In the genomic region with DNA sequence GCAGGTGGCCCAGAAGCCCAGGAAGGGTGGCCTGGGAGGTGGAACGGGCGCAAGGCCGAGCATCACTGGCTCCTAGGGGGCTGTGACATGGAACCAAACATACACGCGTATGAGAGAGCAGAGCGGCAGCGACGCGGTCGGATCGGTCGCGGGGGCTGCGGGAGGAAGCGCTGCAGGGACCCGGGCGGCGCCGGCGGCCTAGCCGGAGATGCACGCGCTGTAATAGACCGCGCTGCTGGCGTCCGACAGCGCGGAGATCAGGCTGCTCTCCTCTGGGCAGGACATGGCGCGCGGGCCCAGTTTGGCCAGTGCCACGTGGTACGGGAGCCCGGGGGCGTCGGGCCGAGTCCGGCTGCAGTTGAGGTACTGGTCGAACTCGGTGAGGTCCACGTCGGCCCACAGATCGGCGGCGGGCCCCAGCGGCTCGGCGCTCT, we compare ENCODE assay signal across 1 cellular context.
TF ChIP-seq lines count a peak whose summit lies in the region.

No MANE protein-coding gene starts in this region.

TF ChIP-seq in H1, 55 proteins besides CTCF, POLR2A, EP300 and RAD21:
- TF ChIP-seq PHF8 (conservative IDR thresholded peaks at IDR 0.05; ENCODE audit: low read depth, low read length) = no peak
- TF ChIP-seq, protein P1, sequence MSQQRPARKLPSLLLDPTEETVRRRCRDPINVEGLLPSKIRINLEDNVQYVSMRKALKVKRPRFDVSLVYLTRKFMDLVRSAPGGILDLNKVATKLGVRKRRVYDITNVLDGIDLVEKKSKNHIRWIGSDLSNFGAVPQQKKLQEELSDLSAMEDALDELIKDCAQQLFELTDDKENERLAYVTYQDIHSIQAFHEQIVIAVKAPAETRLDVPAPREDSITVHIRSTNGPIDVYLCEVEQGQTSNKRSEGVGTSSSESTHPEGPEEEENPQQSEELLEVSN (IDR thresholded peaks at IDR 0.05) = peak; percentile 82
- TF ChIP-seq CREB1 (IDR thresholded peaks at IDR 0.05) = no peak
- no peak for TF ChIP-seq BCL11A (IDR thresholded peaks at IDR 0.05; ENCODE audit: low read depth in 2 of 2, low read length in 2 of 2)
- no peak for TF ChIP-seq TCF12 (IDR thresholded peaks at IDR 0.05; ENCODE audit: low read depth, low read length)
- TF ChIP-seq SUZ12 (IDR thresholded peaks at IDR 0.05; ENCODE audit: low read length) = peak; percentile 98; the same call in 1 of the 2 replicates
- TF ChIP-seq SP4 (IDR thresholded peaks at IDR 0.05; ENCODE audit: low read length) = no peak
- TF ChIP-seq, protein P2, sequence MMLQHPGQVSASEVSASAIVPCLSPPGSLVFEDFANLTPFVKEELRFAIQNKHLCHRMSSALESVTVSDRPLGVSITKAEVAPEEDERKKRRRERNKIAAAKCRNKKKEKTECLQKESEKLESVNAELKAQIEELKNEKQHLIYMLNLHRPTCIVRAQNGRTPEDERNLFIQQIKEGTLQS (IDR thresholded peaks at IDR 0.05; ENCODE audit: insufficient read depth, low read depth, low read length) = no peak
- TF ChIP-seq HDAC2 (IDR thresholded peaks at IDR 0.05; ENCODE audit: borderline replicate concordance in 1 of 2, low read depth in 2 of 2, low read length in 2 of 2) = no peak
- no peak for TF ChIP-seq FOSL1 (IDR thresholded peaks at IDR 0.05; ENCODE audit: insufficient read depth, low read depth, low read length)
- no peak for TF ChIP-seq CHD1 (IDR thresholded peaks at IDR 0.05; ENCODE audit: low read depth, low read length)
- TF ChIP-seq GABPA (IDR thresholded peaks at IDR 0.05; ENCODE audit: borderline replicate concordance, insufficient read depth, low read length) = peak; percentile 75; the same call in 1 of the 2 replicates
- peak; percentile 37 for TF ChIP-seq ASH2L (IDR thresholded peaks at IDR 0.05; ENCODE audit: low read length)
- no peak for TF ChIP-seq JUND (IDR thresholded peaks at IDR 0.05; ENCODE audit: low read length)
- TF ChIP-seq MAFK (IDR thresholded peaks at IDR 0.05; ENCODE audit: low read depth, low read length) = no peak
- TF ChIP-seq POLR2AphosphoS5 (IDR thresholded peaks at IDR 0.05; ENCODE audit: low read depth, low read length) = no peak
- no peak for TF ChIP-seq TEAD4 (IDR thresholded peaks at IDR 0.05; ENCODE audit: low read depth, low read length)
- TF ChIP-seq BACH1 (IDR thresholded peaks at IDR 0.05; ENCODE audit: low read length) = no peak
- no peak for TF ChIP-seq RBBP5 (IDR thresholded peaks at IDR 0.05; ENCODE audit: borderline replicate concordance, low read depth, low read length)
- no peak for TF ChIP-seq CBX5 (IDR thresholded peaks at IDR 0.05; ENCODE audit: low read depth, low read length)
- TF ChIP-seq RFX5 (IDR thresholded peaks at IDR 0.05; ENCODE audit: borderline replicate concordance, low read depth, low read length) = no peak
- TF ChIP-seq SP1 (IDR thresholded peaks at IDR 0.05; ENCODE audit: low read depth, low read length) = no peak
- TF ChIP-seq, protein P3, sequence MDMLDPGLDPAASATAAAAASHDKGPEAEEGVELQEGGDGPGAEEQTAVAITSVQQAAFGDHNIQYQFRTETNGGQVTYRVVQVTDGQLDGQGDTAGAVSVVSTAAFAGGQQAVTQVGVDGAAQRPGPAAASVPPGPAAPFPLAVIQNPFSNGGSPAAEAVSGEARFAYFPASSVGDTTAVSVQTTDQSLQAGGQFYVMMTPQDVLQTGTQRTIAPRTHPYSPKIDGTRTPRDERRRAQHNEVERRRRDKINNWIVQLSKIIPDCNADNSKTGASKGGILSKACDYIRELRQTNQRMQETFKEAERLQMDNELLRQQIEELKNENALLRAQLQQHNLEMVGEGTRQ (IDR thresholded peaks at IDR 0.05; ENCODE audit: low read length) = no peak
- TF ChIP-seq, protein P4, sequence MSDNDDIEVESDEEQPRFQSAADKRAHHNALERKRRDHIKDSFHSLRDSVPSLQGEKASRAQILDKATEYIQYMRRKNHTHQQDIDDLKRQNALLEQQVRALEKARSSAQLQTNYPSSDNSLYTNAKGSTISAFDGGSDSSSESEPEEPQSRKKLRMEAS (IDR thresholded peaks at IDR 0.05) = peak; percentile 92
- no peak for TF ChIP-seq NRF1 (IDR thresholded peaks at IDR 0.05; ENCODE audit: low read depth, low read length)
- peak; percentile 96 for TF ChIP-seq EZH2 (IDR thresholded peaks at IDR 0.05; ENCODE audit: low read depth, low read length, severe bottlenecking)
- TF ChIP-seq EGR1 (IDR thresholded peaks at IDR 0.05; ENCODE audit: borderline replicate concordance, low read depth, low read length) = no peak
- TF ChIP-seq SIN3A (conservative IDR thresholded peaks at IDR 0.05 in 1 of 2, IDR thresholded peaks at IDR 0.05 in 1 of 2; ENCODE audit: low read depth in 1 of 2, low read length in 2 of 2) = no peak
- no peak for TF ChIP-seq ZNF274 (IDR thresholded peaks at IDR 0.05; ENCODE audit: borderline replicate concordance, extremely low read depth, low read length)
- TF ChIP-seq RNF2 (IDR thresholded peaks at IDR 0.05; ENCODE audit: borderline replicate concordance, low read depth, low read length, missing control alignments, poor library complexity, severe bottlenecking) = peak; percentile 74
- TF ChIP-seq, protein P5, sequence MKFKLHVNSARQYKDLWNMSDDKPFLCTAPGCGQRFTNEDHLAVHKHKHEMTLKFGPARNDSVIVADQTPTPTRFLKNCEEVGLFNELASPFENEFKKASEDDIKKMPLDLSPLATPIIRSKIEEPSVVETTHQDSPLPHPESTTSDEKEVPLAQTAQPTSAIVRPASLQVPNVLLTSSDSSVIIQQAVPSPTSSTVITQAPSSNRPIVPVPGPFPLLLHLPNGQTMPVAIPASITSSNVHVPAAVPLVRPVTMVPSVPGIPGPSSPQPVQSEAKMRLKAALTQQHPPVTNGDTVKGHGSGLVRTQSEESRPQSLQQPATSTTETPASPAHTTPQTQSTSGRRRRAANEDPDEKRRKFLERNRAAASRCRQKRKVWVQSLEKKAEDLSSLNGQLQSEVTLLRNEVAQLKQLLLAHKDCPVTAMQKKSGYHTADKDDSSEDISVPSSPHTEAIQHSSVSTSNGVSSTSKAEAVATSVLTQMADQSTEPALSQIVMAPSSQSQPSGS (IDR thresholded peaks at IDR 0.05; ENCODE audit: low read length) = no peak
- 0 out of 2 replicates have a peak, but pooled peaks have one; percentile 24 for TF ChIP-seq KDM1A (IDR thresholded peaks at IDR 0.05; ENCODE audit: borderline replicate concordance, low read length)
- TF ChIP-seq SIX5 (IDR thresholded peaks at IDR 0.05; ENCODE audit: low read depth, low read length) = no peak
- TF ChIP-seq BRCA1 (IDR thresholded peaks at IDR 0.05; ENCODE audit: low read depth, low read length) = no peak
- TF ChIP-seq SIRT6 (IDR thresholded peaks at IDR 0.05; ENCODE audit: low read length) = no peak
- TF ChIP-seq GTF2F1 (IDR thresholded peaks at IDR 0.05; ENCODE audit: borderline replicate concordance, low read depth, low read length) = no peak
- no peak for TF ChIP-seq TAF7 (optimal IDR thresholded peaks at IDR 0.05; ENCODE audit: borderline replicate concordance, low read depth, low read length)
- TF ChIP-seq NANOG (IDR thresholded peaks at IDR 0.05; ENCODE audit: insufficient read depth, low read depth, low read length, poor library complexity, severe bottlenecking) = no peak
- TF ChIP-seq POU5F1 (IDR thresholded peaks at IDR 0.05; ENCODE audit: low read depth, low read length) = no peak
- no peak for TF ChIP-seq SRF (IDR thresholded peaks at IDR 0.05; ENCODE audit: low read depth, low read length)
- no peak for TF ChIP-seq CTBP2 (IDR thresholded peaks at IDR 0.05; ENCODE audit: borderline replicate concordance, insufficient read depth, insufficient read length, low read length)
- TF ChIP-seq, protein P6, sequence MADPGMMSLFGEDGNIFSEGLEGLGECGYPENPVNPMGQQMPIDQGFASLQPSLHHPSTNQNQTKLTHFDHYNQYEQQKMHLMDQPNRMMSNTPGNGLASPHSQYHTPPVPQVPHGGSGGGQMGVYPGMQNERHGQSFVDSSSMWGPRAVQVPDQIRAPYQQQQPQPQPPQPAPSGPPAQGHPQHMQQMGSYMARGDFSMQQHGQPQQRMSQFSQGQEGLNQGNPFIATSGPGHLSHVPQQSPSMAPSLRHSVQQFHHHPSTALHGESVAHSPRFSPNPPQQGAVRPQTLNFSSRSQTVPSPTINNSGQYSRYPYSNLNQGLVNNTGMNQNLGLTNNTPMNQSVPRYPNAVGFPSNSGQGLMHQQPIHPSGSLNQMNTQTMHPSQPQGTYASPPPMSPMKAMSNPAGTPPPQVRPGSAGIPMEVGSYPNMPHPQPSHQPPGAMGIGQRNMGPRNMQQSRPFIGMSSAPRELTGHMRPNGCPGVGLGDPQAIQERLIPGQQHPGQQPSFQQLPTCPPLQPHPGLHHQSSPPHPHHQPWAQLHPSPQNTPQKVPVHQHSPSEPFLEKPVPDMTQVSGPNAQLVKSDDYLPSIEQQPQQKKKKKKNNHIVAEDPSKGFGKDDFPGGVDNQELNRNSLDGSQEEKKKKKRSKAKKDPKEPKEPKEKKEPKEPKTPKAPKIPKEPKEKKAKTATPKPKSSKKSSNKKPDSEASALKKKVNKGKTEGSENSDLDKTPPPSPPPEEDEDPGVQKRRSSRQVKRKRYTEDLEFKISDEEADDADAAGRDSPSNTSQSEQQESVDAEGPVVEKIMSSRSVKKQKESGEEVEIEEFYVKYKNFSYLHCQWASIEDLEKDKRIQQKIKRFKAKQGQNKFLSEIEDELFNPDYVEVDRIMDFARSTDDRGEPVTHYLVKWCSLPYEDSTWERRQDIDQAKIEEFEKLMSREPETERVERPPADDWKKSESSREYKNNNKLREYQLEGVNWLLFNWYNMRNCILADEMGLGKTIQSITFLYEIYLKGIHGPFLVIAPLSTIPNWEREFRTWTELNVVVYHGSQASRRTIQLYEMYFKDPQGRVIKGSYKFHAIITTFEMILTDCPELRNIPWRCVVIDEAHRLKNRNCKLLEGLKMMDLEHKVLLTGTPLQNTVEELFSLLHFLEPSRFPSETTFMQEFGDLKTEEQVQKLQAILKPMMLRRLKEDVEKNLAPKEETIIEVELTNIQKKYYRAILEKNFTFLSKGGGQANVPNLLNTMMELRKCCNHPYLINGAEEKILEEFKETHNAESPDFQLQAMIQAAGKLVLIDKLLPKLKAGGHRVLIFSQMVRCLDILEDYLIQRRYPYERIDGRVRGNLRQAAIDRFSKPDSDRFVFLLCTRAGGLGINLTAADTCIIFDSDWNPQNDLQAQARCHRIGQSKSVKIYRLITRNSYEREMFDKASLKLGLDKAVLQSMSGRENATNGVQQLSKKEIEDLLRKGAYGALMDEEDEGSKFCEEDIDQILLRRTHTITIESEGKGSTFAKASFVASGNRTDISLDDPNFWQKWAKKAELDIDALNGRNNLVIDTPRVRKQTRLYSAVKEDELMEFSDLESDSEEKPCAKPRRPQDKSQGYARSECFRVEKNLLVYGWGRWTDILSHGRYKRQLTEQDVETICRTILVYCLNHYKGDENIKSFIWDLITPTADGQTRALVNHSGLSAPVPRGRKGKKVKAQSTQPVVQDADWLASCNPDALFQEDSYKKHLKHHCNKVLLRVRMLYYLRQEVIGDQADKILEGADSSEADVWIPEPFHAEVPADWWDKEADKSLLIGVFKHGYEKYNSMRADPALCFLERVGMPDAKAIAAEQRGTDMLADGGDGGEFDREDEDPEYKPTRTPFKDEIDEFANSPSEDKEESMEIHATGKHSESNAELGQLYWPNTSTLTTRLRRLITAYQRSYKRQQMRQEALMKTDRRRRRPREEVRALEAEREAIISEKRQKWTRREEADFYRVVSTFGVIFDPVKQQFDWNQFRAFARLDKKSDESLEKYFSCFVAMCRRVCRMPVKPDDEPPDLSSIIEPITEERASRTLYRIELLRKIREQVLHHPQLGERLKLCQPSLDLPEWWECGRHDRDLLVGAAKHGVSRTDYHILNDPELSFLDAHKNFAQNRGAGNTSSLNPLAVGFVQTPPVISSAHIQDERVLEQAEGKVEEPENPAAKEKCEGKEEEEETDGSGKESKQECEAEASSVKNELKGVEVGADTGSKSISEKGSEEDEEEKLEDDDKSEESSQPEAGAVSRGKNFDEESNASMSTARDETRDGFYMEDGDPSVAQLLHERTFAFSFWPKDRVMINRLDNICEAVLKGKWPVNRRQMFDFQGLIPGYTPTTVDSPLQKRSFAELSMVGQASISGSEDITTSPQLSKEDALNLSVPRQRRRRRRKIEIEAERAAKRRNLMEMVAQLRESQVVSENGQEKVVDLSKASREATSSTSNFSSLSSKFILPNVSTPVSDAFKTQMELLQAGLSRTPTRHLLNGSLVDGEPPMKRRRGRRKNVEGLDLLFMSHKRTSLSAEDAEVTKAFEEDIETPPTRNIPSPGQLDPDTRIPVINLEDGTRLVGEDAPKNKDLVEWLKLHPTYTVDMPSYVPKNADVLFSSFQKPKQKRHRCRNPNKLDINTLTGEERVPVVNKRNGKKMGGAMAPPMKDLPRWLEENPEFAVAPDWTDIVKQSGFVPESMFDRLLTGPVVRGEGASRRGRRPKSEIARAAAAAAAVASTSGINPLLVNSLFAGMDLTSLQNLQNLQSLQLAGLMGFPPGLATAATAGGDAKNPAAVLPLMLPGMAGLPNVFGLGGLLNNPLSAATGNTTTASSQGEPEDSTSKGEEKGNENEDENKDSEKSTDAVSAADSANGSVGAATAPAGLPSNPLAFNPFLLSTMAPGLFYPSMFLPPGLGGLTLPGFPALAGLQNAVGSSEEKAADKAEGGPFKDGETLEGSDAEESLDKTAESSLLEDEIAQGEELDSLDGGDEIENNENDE (IDR thresholded peaks at IDR 0.05; ENCODE audit: insufficient replicate concordance, low read length) = no peak
- no peak for TF ChIP-seq KDM4A (IDR thresholded peaks at IDR 0.05; ENCODE audit: low read depth, low read length, severe bottlenecking)
- no peak for TF ChIP-seq KDM5A (IDR thresholded peaks at IDR 0.05; ENCODE audit: low read length)
- no peak for TF ChIP-seq HDAC6 (IDR thresholded peaks at IDR 0.05; ENCODE audit: low read depth, low read length)
- no peak for TF ChIP-seq JUN (IDR thresholded peaks at IDR 0.05; ENCODE audit: low read depth, low read length)
- TF ChIP-seq TBP (IDR thresholded peaks at IDR 0.05; ENCODE audit: low read depth, low read length) = no peak
- TF ChIP-seq CBX8 (IDR thresholded peaks at IDR 0.05; ENCODE audit: borderline replicate concordance, low read depth, low read length) = no peak
- TF ChIP-seq SP2 (IDR thresholded peaks at IDR 0.05; ENCODE audit: low read length) = no peak
- no peak for TF ChIP-seq RXRA (IDR thresholded peaks at IDR 0.05; ENCODE audit: insufficient read depth, low read depth, low read length)
- no peak for TF ChIP-seq CHD2 (IDR thresholded peaks at IDR 0.05; ENCODE audit: low read length)
- no peak for TF ChIP-seq TAF1 (IDR thresholded peaks at IDR 0.05; ENCODE audit: low read depth, low read length)
